ENCODE assay signal across 8 cellular contexts in the genomic region with DNA sequence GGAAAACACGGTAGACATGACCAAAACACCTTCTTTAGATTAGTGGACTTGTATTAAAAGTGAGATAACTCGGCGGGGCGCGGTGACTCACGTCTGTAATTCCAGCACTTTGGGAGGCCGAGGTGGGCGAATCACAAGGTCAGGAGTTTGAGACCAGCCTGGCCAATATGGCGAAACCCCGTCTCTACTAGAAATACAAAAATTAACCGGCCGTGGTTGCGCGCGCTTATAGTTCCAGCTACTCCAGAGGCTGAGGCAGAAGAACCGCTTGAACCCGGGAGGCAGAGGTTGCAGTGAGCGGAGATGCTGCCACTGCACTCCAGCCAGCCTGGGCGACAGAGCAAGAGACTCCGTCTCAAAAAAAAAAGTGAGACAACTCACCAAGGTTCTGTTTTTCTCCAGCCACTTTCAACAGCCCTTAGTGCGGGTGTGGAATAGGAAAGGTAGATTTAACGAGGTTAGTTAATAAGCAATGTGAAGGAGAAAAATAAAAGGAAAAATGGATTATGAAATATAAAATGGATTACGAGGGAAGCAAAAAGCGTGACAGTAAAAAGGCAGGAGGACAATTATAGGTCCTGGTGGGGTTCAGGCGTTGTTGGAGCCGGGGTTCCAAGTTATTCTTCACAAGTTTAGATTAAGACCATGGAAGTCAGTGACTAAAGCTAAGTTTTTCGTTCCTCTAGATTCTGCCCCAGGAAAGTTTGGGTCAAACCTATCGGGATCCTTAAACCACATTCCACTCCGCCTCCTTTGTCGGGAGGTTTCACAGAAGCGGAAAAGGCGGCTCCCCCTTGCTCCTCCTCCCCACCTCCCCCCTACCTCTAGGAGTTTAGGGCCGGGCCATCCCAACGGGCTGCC. TPM values are rescaled to one million over a fixed set of nuclear protein-coding genes. Genes with fewer than 3 reads are reported as not detected.
DNase-seq lines count a peak whose midpoint lies in the region; ATAC-seq and TF ChIP-seq lines count a peak whose summit lies in the region.

No MANE protein-coding gene starts in this region.

- ATAC-seq in GM19395 (IDR thresholded peaks at IDR 0.05; ENCODE audit: unreplicated experiment): peak; percentile 2
- no peak for ATAC-seq in effector memory CD8-positive, alpha-beta T cell (replicated peaks)
- no peak for ATAC-seq in naive thymus-derived CD8-positive, alpha-beta T cell
- ATAC-seq in GM21423 (IDR thresholded peaks at IDR 0.05; ENCODE audit: unreplicated experiment): no peak

- no peaks in the 10 kb centered on the region for H3K9me3 Mint-ChIP-seq in effector memory CD8-positive, alpha-beta T cell
- H3K9me3 Mint-ChIP-seq in naive thymus-derived CD8-positive, alpha-beta T cell: no peaks in the 10 kb centered on the region

- peaks cover 45 to 60% of the 10 kb centered on the region in 2 donors for H3K4me1 Mint-ChIP-seq in effector memory CD8-positive, alpha-beta T cell (ENCODE audit: low read depth in 2 of 2)
- H3K4me1 Mint-ChIP-seq in naive thymus-derived CD8-positive, alpha-beta T cell: peaks cover 32 to 84% (median 73%) of the 10 kb centered on the region in 4 donors

- H3K4me3 Mint-ChIP-seq in effector memory CD8-positive, alpha-beta T cell: peak overlapping the region; percentile 94 to 98
- H3K4me3 Mint-ChIP-seq in naive thymus-derived CD8-positive, alpha-beta T cell: peak overlapping the region; percentile 98 to 100 (median 100)

- H3K36me3 ChIP-seq in A673 (ENCODE audit: insufficient read depth, low read length, poor library complexity, severe bottlenecking): no peaks in the 10 kb centered on the region

- TF ChIP-seq CTCF in A673 (conservative IDR thresholded peaks at IDR 0.05; ENCODE audit: low read depth, low read length): no peak

- POLR2A ChIA-PET in A673 (lab: Charles Lee; ENCODE audit: low non-redundant PET): interaction anchor here (0.6 kb wide), 1 partner anchor 301 kb away, joined by 20 read pairs; no protein-coding TSS in a partner anchor
- POLR2A ChIA-PET in naive thymus-derived CD8-positive, alpha-beta T cell (lab: Charles Lee): interaction anchor here (0.5 to 5.1 kb wide), 19 partner anchors 8 to 491 kb away, joined by 3 to 54 read pairs (median 4); a partner anchor contains a TSS

- CTCF ChIA-PET in A673 (lab: Charles Lee): no interaction called here

- peaks cover 53% of the 10 kb centered on the region for H3K36me3 Mint-ChIP-seq in effector memory CD8-positive, alpha-beta T cell (ENCODE audit: insufficient read depth)
- peaks cover 0 to 52% (median 3%) of the 10 kb centered on the region in 3 donors for H3K36me3 Mint-ChIP-seq in naive thymus-derived CD8-positive, alpha-beta T cell

- peaks cover 11% of the 10 kb centered on the region for H3K4me1 ChIP-seq in A673 (ENCODE audit: insufficient read depth, low read length, poor library complexity, severe bottlenecking)

- peak overlapping the region; percentile 99 to 100 for H3K27ac Mint-ChIP-seq in effector memory CD8-positive, alpha-beta T cell
- H3K27ac Mint-ChIP-seq in naive thymus-derived CD8-positive, alpha-beta T cell: peak overlapping the region; percentile 99 to 100 (median 100)

- H3K9me3 ChIP-seq in A673 (ENCODE audit: low read depth, low read length, poor library complexity, severe bottlenecking): no peaks in the 10 kb centered on the region

- BruUV-seq in A673 (replicated peaks; lab: Mats Ljungman, UMichigan): TSS peak; percentile 69

- no peaks in the 10 kb centered on the region for H3K27me3 ChIP-seq in A673 (replicated peaks; ENCODE audit: insufficient read depth, low read depth, low read length, poor library complexity)

- peak overlapping the region; percentile 64 for H3K4me3 ChIP-seq in A673 (ENCODE audit: low read depth, low read length, poor library complexity, severe bottlenecking)

- DNase-seq in A673 (ENCODE audit: low spot score) (peak; percentile 20), SHP77 treated with DMSO at 0.1 percent for 48 hours (lab: John Stamatoyannopoulos, UW) (peak; percentile 35), GOT3 (lab: John Stamatoyannopoulos, UW) (no peak), NCI-H82 treated with DMSO at 0.1 percent for 48 hours (lab: John Stamatoyannopoulos, UW; ENCODE audit: unreplicated experiment) (no peak)
- DNase-seq in effector memory CD8-positive, alpha-beta T cell: peak in 1 of 3 experiments; percentile 4
- no peak for DNase-seq in naive thymus-derived CD8-positive, alpha-beta T cell

- intact Hi-C loops in A673 (cut with micrococcal nuclease; ENCODE audit: unreplicated experiment): loop anchor here (10.0 kb wide), 1 partner anchor 174 kb away; a partner anchor contains a TSS

- no peaks in the 10 kb centered on the region for H3K27me3 Mint-ChIP-seq in effector memory CD8-positive, alpha-beta T cell
- no peaks in the 10 kb centered on the region for H3K27me3 Mint-ChIP-seq in naive thymus-derived CD8-positive, alpha-beta T cell

- peak overlapping the region; percentile 98 for H3K27ac ChIP-seq in A673 (ENCODE audit: low read depth, low read length, poor library complexity, severe bottlenecking)

RNA-seq across cellular contexts. Expression of a gene that starts 0.5 kb away (rescaled TPM):
- total RNA-seq in A673 (2021): 50.5 and 56.2 TPM in 2 replicates
- 10 to 100 TPM; 38.4 to 39.5 TPM for total RNA-seq in naive thymus-derived CD8-positive, alpha-beta T cell
- polyA plus RNA-seq in naive thymus-derived CD8-positive, alpha-beta T cell: 10 to 100 TPM; 45.6 to 57.9 (median 52.7) TPM

RNA-seq across cellular contexts. Expression of a gene that starts 1.1 kb away (rescaled TPM):
- total RNA-seq in A673 (2021): 41.5 and 46.5 TPM in 2 replicates
- total RNA-seq in naive thymus-derived CD8-positive, alpha-beta T cell: 10 to 100 TPM; 33.6 to 34.1 TPM
- polyA plus RNA-seq in naive thymus-derived CD8-positive, alpha-beta T cell: 10 to 100 TPM; 44.3 to 55.4 (median 49.7) TPM

Comparison
In these comparisons a context has a peak if more than half of its experiments do, and no peak if none do; other contexts are left out.
1. DNase-seq: peak in A673 (single experiment) and SHP77 treated with DMSO at 0.1 percent for 48 hours (single experiment); none in naive thymus-derived CD8-positive, alpha-beta T cell (0 of 10), GOT3 (single experiment) and NCI-H82 treated with DMSO at 0.1 percent for 48 hours (single experiment).